8 cellular contexts compared by ENCODE assay signal in the genomic region with DNA sequence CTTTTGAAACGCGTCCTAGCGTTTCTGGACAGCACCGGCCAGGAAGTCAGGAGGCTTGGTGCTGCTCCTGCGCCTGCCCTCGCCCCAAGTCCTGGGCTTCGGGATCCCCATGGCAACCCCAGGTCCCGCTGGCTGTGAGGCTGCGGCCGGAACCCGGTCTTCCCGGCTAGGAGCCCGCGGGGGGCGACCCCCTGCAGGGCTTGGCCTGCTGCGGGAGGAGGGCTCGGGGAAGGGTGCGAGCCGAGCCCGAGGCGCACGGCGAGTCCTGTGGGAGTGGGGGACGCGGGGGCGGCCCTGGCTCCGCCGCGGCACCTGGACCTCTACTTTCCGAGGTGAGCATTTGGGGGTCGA. TPM values are rescaled to one million over a fixed set of nuclear protein-coding genes. Genes with fewer than 3 reads are reported as not detected.
DNase-seq lines count a peak whose midpoint lies in the region; ATAC-seq and TF ChIP-seq lines count a peak whose summit lies in the region.

No MANE protein-coding gene starts in this region.

- 1% methylated on average over 25 of the region's 31 CpGs for WGBS in prostate gland

- no peaks in the 10 kb centered on the region for H3K9me3 ChIP-seq in prostate gland

- TF ChIP-seq POLR2A in prostate gland (IDR thresholded peaks at IDR 0.05), result no peak

- H3K27me3 Mint-ChIP-seq in activated CD8-positive, alpha-beta T cell treated with anti-CD3 and anti-CD28 coated beads for 36 hours, result no peaks in the 10 kb centered on the region

- peak overlapping the region; percentile 80 to 95 for H3K4me3 ChIP-seq in prostate gland

- peak overlapping the region; percentile 67 to 91 for H3K27ac ChIP-seq in prostate gland

- peak; percentile 4 for ATAC-seq in GM19328 (IDR thresholded peaks at IDR 0.05; ENCODE audit: unreplicated experiment)
- peak; percentile 8 for ATAC-seq in HG03439 (IDR thresholded peaks at IDR 0.05; ENCODE audit: unreplicated experiment)
- ATAC-seq in activated CD8-positive, alpha-beta T cell treated with anti-CD3 and anti-CD28 coated beads for 36 hours, result peak; percentile 1

- H3K36me3 Mint-ChIP-seq in activated CD8-positive, alpha-beta T cell treated with anti-CD3 and anti-CD28 coated beads for 36 hours (ENCODE audit: low read depth), result peaks cover 20% of the 10 kb centered on the region

- H3K4me1 Mint-ChIP-seq in activated CD8-positive, alpha-beta T cell treated with anti-CD3 and anti-CD28 coated beads for 36 hours (ENCODE audit: low read depth), result peaks cover 39% of the 10 kb centered on the region

- H3K4me3 Mint-ChIP-seq in activated CD8-positive, alpha-beta T cell treated with anti-CD3 and anti-CD28 coated beads for 36 hours, result peak overlapping the region; percentile 77

- CTCF ChIA-PET in activated CD8-positive, alpha-beta T cell treated with anti-CD3 and anti-CD28 coated beads for 36 hours (lab: Charles Lee), result interaction anchor here (0.8 to 6.2 kb wide), 5 partner anchors 8 to 195 kb away, joined by 3 to 35 read pairs (median 4); a partner anchor contains a TSS

- DNase-seq in COLO668 (lab: John Stamatoyannopoulos, UW; ENCODE audit: unreplicated experiment), result peak; percentile 73
- DNase-seq in activated CD8-positive, alpha-beta T cell treated with anti-CD3 and anti-CD28 coated beads for 36 hours, result peak; percentile 21
- DNase-seq in germinal center (ENCODE audit: low spot score), result peak; percentile 46
- no peak for DNase-seq in prostate gland (ENCODE audit: low spot score)
- no peak for DNase-seq in mucosa of gallbladder (ENCODE audit: low spot score)
- DNase-seq in NOMO-1 treated with dmso at 0.1 percent for 144 hours (lab: John Stamatoyannopoulos, UW; ENCODE audit: unreplicated experiment), result no peak

- H3K9me3 Mint-ChIP-seq in activated CD8-positive, alpha-beta T cell treated with anti-CD3 and anti-CD28 coated beads for 36 hours, result no peaks in the 10 kb centered on the region

- POLR2A ChIA-PET in activated CD8-positive, alpha-beta T cell treated with anti-CD3 and anti-CD28 coated beads for 36 hours (lab: Charles Lee), result interaction anchor here (1.0 to 2.5 kb wide), 4 partner anchors 10 to 201 kb away, joined by 3 to 6 read pairs (median 4); no protein-coding TSS in a partner anchor

- H3K36me3 ChIP-seq in prostate gland, result no peaks in the 10 kb centered on the region

- TF ChIP-seq CTCF in activated CD8-positive, alpha-beta T cell treated with anti-CD3 and anti-CD28 coated beads for 36 hours (IDR thresholded peaks at IDR 0.05), result no peak
- TF ChIP-seq CTCF in prostate gland (IDR thresholded peaks at IDR 0.05), result no peak

- H3K27ac Mint-ChIP-seq in activated CD8-positive, alpha-beta T cell treated with anti-CD3 and anti-CD28 coated beads for 36 hours, result no peak overlapping the region

- H3K4me1 ChIP-seq in prostate gland (replicated peaks), result peaks cover 27% of the 10 kb centered on the region

- H3K27me3 ChIP-seq in prostate gland (replicated peaks; ENCODE audit: insufficient read depth), result no peaks in the 10 kb centered on the region

- intact Hi-C loops in activated CD8-positive, alpha-beta T cell treated with anti-CD3 and anti-CD28 coated beads for 36 hours (cut with micrococcal nuclease), result no loop called here
- intact Hi-C loops in prostate gland (cut with DNase I), result no loop called here

RNA-seq across cellular contexts. Expression of a gene that starts 0.3 kb away (rescaled TPM):
- total RNA-seq in activated CD8-positive, alpha-beta T cell treated with anti-CD3 and anti-CD28 coated beads for 36 hours, result 1 to 10 TPM; 5.9 to 6.6 TPM
- 10 to 100 TPM; 18.6 to 21.0 TPM for total RNA-seq in prostate gland
- 24.4 TPM for total RNA-seq in mucosa of gallbladder

RNA-seq across cellular contexts. Expression of a gene that starts 0.6 kb away (rescaled TPM):
- total RNA-seq in activated CD8-positive, alpha-beta T cell treated with anti-CD3 and anti-CD28 coated beads for 36 hours, result 100 to 1,000 TPM; 120 to 131 TPM
- total RNA-seq in prostate gland, result 10 to 100 TPM; 86.1 to 97.0 TPM
- total RNA-seq in mucosa of gallbladder, result 172 TPM

RNA-seq across cellular contexts. Expression of a gene that starts 21.4 kb away (rescaled TPM):
- total RNA-seq in activated CD8-positive, alpha-beta T cell treated with anti-CD3 and anti-CD28 coated beads for 36 hours, result 10 to 100 TPM; 17.1 to 19.0 TPM
- 10 to 100 TPM; 38.3 to 49.9 TPM for total RNA-seq in prostate gland
- 17.9 TPM for total RNA-seq in mucosa of gallbladder

Comparison
In these comparisons a context has a peak if more than half of its experiments do, and no peak if none do; other contexts are left out.
1. DNase-seq: peak in COLO668 (single experiment), activated CD8-positive, alpha-beta T cell treated with anti-CD3 and anti-CD28 coated beads for 36 hours (single experiment) and germinal center (single experiment); none in prostate gland (single experiment), mucosa of gallbladder (single experiment) and NOMO-1 treated with dmso at 0.1 percent for 144 hours (single experiment).
2. Peak in every context shown above with its lines, with median percentiles within 50 percentile points of each other: ATAC-seq.